Comparison of ENCODE assay signal across 9 cellular contexts in the genomic region with DNA sequence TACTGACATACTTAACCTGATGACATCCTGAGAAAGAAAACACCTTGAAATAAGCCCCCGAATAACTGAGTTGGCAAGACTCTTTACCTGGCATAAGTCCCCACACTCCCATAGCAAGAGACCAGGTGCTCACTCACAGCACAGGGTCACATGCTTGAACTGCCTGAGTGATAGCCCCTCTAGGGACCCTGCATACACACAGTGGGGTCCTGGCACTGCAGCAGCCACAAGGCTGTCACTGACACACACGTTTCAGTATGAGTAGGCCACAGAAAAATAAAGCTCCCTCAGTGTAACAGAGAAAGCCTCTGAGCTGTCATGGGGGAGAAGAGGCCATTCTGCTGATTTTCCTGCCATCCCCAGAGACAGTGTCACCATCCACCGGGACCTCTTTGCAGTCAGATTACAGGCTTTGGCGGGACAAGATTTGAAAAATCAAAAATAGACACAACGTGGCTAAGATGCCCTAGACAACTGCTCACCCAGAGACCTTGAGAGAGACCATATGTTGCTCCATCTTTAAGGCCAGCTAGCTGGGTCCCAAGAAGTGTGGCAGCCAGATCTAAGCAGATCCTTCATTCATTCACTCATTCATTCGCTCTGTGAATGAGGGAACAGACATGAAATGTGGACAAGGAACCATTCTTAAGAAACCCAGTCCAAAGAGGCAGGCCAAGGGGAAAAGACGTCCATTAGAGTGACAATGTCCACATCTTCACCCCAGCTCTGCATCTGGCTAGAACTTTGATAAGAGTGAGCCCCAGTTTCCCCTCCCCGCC. TPM values are rescaled to one million over a fixed set of nuclear protein-coding genes. Genes with fewer than 3 reads are reported as not detected.
A peak's percentile ranks its signal among the peaks of the same experiment; 100 is the strongest.
DNase-seq lines count a peak whose midpoint lies in the region; ATAC-seq and TF ChIP-seq lines count a peak whose summit lies in the region.
"Had no signal": no experiment of that assay in that cellular context is flagged by ENCODE, and none has a peak within 500 bp of the region (broad histone marks: within the 10 kb centered on the region; RNA-seq: fewer than 3 reads in every experiment).

No MANE protein-coding gene starts in this region.

- no peak overlapping the region for H2BK120ac ChIP-seq in neuronal stem cell (ENCODE audit: low read depth, low read length)

- no peaks in the 10 kb centered on the region for H3K79me1 ChIP-seq in neuronal stem cell (ENCODE audit: low read depth, low read length)

- no peak overlapping the region for H3K27ac Mint-ChIP-seq in GM23338
- H3K27ac Mint-ChIP-seq in immature natural killer cell: no peak overlapping the region

- no peak overlapping the region for H3K18ac ChIP-seq in neuronal stem cell (ENCODE audit: low read length)

- no peak overlapping the region for H3K23ac ChIP-seq in neuronal stem cell (ENCODE audit: low read depth, low read length, poor library complexity)

- TF ChIP-seq CTCF in C4-2B (conservative IDR thresholded peaks at IDR 0.05): no peak
- no peak for TF ChIP-seq CTCF in GM23338 (conservative IDR thresholded peaks at IDR 0.05; ENCODE audit: low read depth in 2 of 2)
- no peak for TF ChIP-seq CTCF in WERI-Rb-1 (IDR thresholded peaks at IDR 0.05; ENCODE audit: low read depth, low read length)

- 0 out of 2 replicates have a peak, but pooled peaks cover 3% of the 10 kb centered on the region for H3K27me3 ChIP-seq in GM23338 (ENCODE audit: insufficient read depth)
- no peaks in the 10 kb centered on the region for H3K27me3 ChIP-seq in WERI-Rb-1 (ENCODE audit: insufficient read depth, low read depth, severe bottlenecking)
- peaks cover 0 to 10% (median 0%) of the 10 kb centered on the region in 3 experiments for H3K27me3 ChIP-seq in neuronal stem cell (ENCODE audit: control insufficient read depth in 3 of 3, insufficient read depth in 3 of 3, low read depth in 1 of 3, low read length in 3 of 3)
- H3K27me3 ChIP-seq: pancreas had no signal

- H4K20me1 ChIP-seq in GM23338 (replicated peaks; ENCODE audit: insufficient read depth): no peaks in the 10 kb centered on the region

- no peak overlapping the region for H3K4ac ChIP-seq in neuronal stem cell (ENCODE audit: low read length)

- H4K8ac ChIP-seq in neuronal stem cell (ENCODE audit: low read depth, low read length): no peak overlapping the region

- no peak overlapping the region for H4K91ac ChIP-seq in neuronal stem cell (ENCODE audit: low read depth, low read length, poor library complexity)

- no peaks in the 10 kb centered on the region for H3K9me2 ChIP-seq in GM23338 (ENCODE audit: insufficient read depth)

- no peak for ATAC-seq in GM23338
- ATAC-seq in HG03097 (IDR thresholded peaks at IDR 0.05; ENCODE audit: low FRiP score, unreplicated experiment): no peak
- no peak for ATAC-seq in HG02970 (IDR thresholded peaks at IDR 0.05; ENCODE audit: low FRiP score, unreplicated experiment)

- peaks cover 40% of the 10 kb centered on the region for H3K79me2 ChIP-seq in GM23338 (replicated peaks; ENCODE audit: insufficient read depth)

- peaks cover 2% of the 10 kb centered on the region for H3K9me3 ChIP-seq in WERI-Rb-1 (ENCODE audit: severe bottlenecking)
- H3K9me3 ChIP-seq in neuronal stem cell (replicated peaks in 1 of 2; ENCODE audit: control insufficient read depth in 2 of 2, insufficient read depth in 1 of 2, low read depth in 1 of 2, low read length in 2 of 2): peaks cover 3 to 4% of the 10 kb centered on the region in 2 donors
- H3K9me3 ChIP-seq: pancreas had no signal

- H3K4me3 Mint-ChIP-seq in GM23338: peak overlapping the region; percentile 79
- H3K4me3 Mint-ChIP-seq in immature natural killer cell: peak overlapping the region; percentile 60 to 80 (median 71)

- no peak overlapping the region for H3K9ac ChIP-seq in neuronal stem cell (ENCODE audit: low read depth, low read length, poor library complexity)

- H2AK5ac ChIP-seq in neuronal stem cell (ENCODE audit: low read depth, low read length): no peak overlapping the region

- H3K4me2 ChIP-seq in GM23338 (peak overlapping the region; percentile 93), neuronal stem cell (ENCODE audit: insufficient read depth, low read length, poor library complexity, severe bottlenecking) (no peak overlapping the region)

- peaks cover 24% of the 10 kb centered on the region for H3K4me1 Mint-ChIP-seq in GM23338
- H3K4me1 Mint-ChIP-seq in immature natural killer cell: peaks cover 17 to 19% of the 10 kb centered on the region in 2 donors

- no peak overlapping the region for H2BK12ac ChIP-seq in neuronal stem cell (ENCODE audit: low read length)

- H3K36me3 Mint-ChIP-seq in GM23338 (ENCODE audit: low read depth): peaks cover 6% of the 10 kb centered on the region; the same call in 1 of the 3 replicates
- H3K36me3 Mint-ChIP-seq in immature natural killer cell: no peaks in the 10 kb centered on the region

- H3K27me3 Mint-ChIP-seq in GM23338 (ENCODE audit: insufficient read depth, low read depth, poor library complexity): peaks cover 28% of the 10 kb centered on the region
- peaks cover 0 to 2% (median 0%) of the 10 kb centered on the region in 3 donors for H3K27me3 Mint-ChIP-seq in immature natural killer cell (ENCODE audit: low read depth in 3 of 3)

- H3K9me3 Mint-ChIP-seq in GM23338 (peaks cover 5% of the 10 kb centered on the region; the same call in 2 of the 3 replicates), immature natural killer cell (peaks cover 0 to 2% (median 0%) of the 10 kb centered on the region in 6 donors)

- no peak overlapping the region for H2BK15ac ChIP-seq in neuronal stem cell (ENCODE audit: low read length)

- H2AFZ ChIP-seq in GM23338: no peak overlapping the region
- no peak overlapping the region for H2AFZ ChIP-seq in neuronal stem cell (ENCODE audit: low read length)

- H3F3A ChIP-seq in GM23338 (replicated peaks; ENCODE audit: low read depth): 0 out of 2 replicates have a peak, but pooled peaks cover 9% of the 10 kb centered on the region

- H3K36me3 ChIP-seq in GM23338 (ENCODE audit: insufficient read depth) (0 out of 2 replicates have a peak, but pooled peaks cover 5% of the 10 kb centered on the region), WERI-Rb-1 (peaks cover 8% of the 10 kb centered on the region), neuronal stem cell (replicated peaks in 1 of 2; ENCODE audit: control insufficient read depth in 2 of 2, insufficient read depth in 2 of 2, low read length in 2 of 2) (peaks cover 0 to 26% of the 10 kb centered on the region in 2 donors)
- H3K36me3 ChIP-seq: pancreas had no signal

- H3K4me3 ChIP-seq in GM23338 (peak overlapping the region; percentile 88), WERI-Rb-1 (ENCODE audit: low read depth, low read length) (peak overlapping the region; percentile 61; the same call in 1 of the 2 replicates), neuronal stem cell (ENCODE audit: low read length in 2 of 2) (peak overlapping the region in 1 of 2 donors; percentile 88)

- no peak overlapping the region for H2BK5ac ChIP-seq in neuronal stem cell (ENCODE audit: low read length)

- no peak overlapping the region for H3K14ac ChIP-seq in neuronal stem cell (ENCODE audit: low read length)

- DNase-seq in GM23338 (ENCODE audit: low spot score) (no peak), WERI-Rb-1 (no peak), immature natural killer cell (no peak), neuronal stem cell (ENCODE audit: low spot score) (no peak), NCI-H774 (lab: John Stamatoyannopoulos, UW) (no peak)
- DNase-seq: pancreas had no signal

- WGBS in neuronal stem cell (ENCODE audit: extremely low coverage in 2 of 2, insufficient read length in 2 of 2, insufficient replicate concordance in 1 of 2), 2 donors: no CpG with 5 or more reads among the region's 8 CpGs

- H3K27ac ChIP-seq in C4-2B (peak overlapping the region; percentile 97), GM23338 (ENCODE audit: low read depth) (no peak overlapping the region), WERI-Rb-1 (peak overlapping the region; percentile 15; the same call in 1 of the 2 replicates), neuronal stem cell (replicated peaks; ENCODE audit: low read length) (no peak overlapping the region)
- H3K27ac ChIP-seq: pancreas had no signal

- H3K4me1 ChIP-seq in GM23338 (ENCODE audit: insufficient read depth) (peaks cover 24% of the 10 kb centered on the region), neuronal stem cell (ENCODE audit: control insufficient read depth in 2 of 2, insufficient read depth in 1 of 2, low read depth in 1 of 2, low read length in 2 of 2) (peaks cover 5 to 14% of the 10 kb centered on the region in 2 donors)
- H3K4me1 ChIP-seq: pancreas had no signal

TF ChIP-seq in GM23338, 12 proteins besides CTCF, POLR2A, EP300 and RAD21 (continues in another document):
- TF ChIP-seq, protein P1, sequence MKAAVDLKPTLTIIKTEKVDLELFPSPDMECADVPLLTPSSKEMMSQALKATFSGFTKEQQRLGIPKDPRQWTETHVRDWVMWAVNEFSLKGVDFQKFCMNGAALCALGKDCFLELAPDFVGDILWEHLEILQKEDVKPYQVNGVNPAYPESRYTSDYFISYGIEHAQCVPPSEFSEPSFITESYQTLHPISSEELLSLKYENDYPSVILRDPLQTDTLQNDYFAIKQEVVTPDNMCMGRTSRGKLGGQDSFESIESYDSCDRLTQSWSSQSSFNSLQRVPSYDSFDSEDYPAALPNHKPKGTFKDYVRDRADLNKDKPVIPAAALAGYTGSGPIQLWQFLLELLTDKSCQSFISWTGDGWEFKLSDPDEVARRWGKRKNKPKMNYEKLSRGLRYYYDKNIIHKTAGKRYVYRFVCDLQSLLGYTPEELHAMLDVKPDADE (IDR thresholded peaks at IDR 0.05): no peak
- TF ChIP-seq EZH2 (IDR thresholded peaks at IDR 0.05; ENCODE audit: low read depth, unreplicated experiment): no peak

RNA-seq across cellular contexts. Expression of gene SCARB1, which starts 1.6 kb away (rescaled TPM):
- total RNA-seq in GM23338 (2014; rRNA removed; shearing (Covaris generic)): 49.3 and 62.5 TPM in 2 replicates
- 31.0 TPM in 2 replicates for polyA plus RNA-seq in GM23338 (2016; fragmentation: Nextera tagmentation; extraction: Ambion mirVana)
- 10 to 100 TPM in 1 of 3 donors, 1 to 10 TPM in 2; 1.3 to 10.5 (median 2.4) TPM for polyA plus RNA-seq in immature natural killer cell
- 15.5 TPM for polyA plus RNA-seq in neuronal stem cell (2013, experiment 1 of 2)
- 15.7 TPM for polyA plus RNA-seq in neuronal stem cell (2013, experiment 2 of 2)

RNA-seq across cellular contexts. Expression of gene UBC, which starts 52.4 kb away (rescaled TPM):
- 665 and 754 TPM in 2 replicates for total RNA-seq in GM23338 (2014; rRNA removed; shearing (Covaris generic))
- polyA plus RNA-seq in GM23338 (2016; fragmentation: Nextera tagmentation; extraction: Ambion mirVana) (511 and 519 TPM in 2 replicates), immature natural killer cell (1,000 to 10,000 TPM in 2 of 3 donors, 100 to 1,000 TPM in 1; 977 to 1,715 (median 1,389) TPM)
- polyA plus RNA-seq in neuronal stem cell (2013, experiment 1 of 2): 841 TPM
- polyA plus RNA-seq in neuronal stem cell (2013, experiment 2 of 2): 847 TPM

Comparison
In these comparisons a context has a peak if more than half of its experiments do, and no peak if none do; other contexts are left out.
1. H3K27ac ChIP-seq: peak in C4-2B (single experiment) and WERI-Rb-1 (single experiment); none in GM23338 (single experiment) and neuronal stem cell (single experiment).